1 cellular context compared by ENCODE assay signal in genomic region chr18:58928401-58928800, GRCh38.
TF ChIP-seq lines count a peak whose summit lies in the region.

No MANE protein-coding gene starts in this region.

TF ChIP-seq in WTC11, 78 proteins besides CTCF, POLR2A, EP300 and RAD21 (continued from another document):
- TF ChIP-seq, protein P1, sequence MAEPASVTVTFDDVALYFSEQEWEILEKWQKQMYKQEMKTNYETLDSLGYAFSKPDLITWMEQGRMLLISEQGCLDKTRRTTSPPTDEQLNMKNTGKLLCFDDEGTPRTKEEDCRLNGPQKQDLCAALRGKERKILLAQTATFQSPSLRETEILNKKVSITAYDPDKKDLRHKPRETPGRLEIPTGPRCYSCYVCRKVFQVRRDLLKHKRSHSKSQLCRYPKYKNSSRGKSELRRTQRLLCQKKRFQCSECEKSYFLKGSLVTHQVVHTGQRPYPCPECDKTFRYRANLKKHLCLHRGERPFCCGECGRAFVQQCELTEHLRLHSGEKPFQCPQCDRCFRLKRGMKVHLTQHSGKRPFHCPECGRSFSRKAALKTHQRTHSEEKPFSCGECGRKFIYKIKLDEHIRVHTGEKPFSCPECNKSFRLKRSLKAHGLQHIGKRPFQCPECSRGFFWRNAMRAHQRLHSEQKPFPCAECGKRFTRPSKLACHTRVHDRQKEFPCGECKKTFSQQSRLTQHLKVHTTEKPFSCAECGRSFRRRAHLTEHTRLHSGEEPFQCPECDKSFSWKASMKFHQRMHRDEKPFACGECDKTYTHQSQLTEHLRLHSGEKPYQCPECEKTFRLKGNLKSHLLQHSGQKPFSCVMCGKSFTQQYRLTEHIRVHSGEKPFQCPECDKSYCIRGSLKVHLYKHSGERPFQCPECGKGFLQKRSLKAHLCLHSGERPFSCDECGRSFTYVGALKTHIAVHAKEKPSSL (CRISPR knock-in tag; conservative IDR thresholded peaks at IDR 0.05) = no peak
- no peak for TF ChIP-seq ESRRA (CRISPR knock-in tag; IDR thresholded peaks at IDR 0.05; ENCODE audit: borderline replicate concordance)
- no peak for TF ChIP-seq NR2C2 (CRISPR knock-in tag; IDR thresholded peaks at IDR 0.05)
- TF ChIP-seq, protein P2, sequence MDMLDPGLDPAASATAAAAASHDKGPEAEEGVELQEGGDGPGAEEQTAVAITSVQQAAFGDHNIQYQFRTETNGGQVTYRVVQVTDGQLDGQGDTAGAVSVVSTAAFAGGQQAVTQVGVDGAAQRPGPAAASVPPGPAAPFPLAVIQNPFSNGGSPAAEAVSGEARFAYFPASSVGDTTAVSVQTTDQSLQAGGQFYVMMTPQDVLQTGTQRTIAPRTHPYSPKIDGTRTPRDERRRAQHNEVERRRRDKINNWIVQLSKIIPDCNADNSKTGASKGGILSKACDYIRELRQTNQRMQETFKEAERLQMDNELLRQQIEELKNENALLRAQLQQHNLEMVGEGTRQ (CRISPR knock-in tag; IDR thresholded peaks at IDR 0.05) = no peak
- no peak for TF ChIP-seq AR (CRISPR knock-in tag; IDR thresholded peaks at IDR 0.05)
- TF ChIP-seq, protein P3, sequence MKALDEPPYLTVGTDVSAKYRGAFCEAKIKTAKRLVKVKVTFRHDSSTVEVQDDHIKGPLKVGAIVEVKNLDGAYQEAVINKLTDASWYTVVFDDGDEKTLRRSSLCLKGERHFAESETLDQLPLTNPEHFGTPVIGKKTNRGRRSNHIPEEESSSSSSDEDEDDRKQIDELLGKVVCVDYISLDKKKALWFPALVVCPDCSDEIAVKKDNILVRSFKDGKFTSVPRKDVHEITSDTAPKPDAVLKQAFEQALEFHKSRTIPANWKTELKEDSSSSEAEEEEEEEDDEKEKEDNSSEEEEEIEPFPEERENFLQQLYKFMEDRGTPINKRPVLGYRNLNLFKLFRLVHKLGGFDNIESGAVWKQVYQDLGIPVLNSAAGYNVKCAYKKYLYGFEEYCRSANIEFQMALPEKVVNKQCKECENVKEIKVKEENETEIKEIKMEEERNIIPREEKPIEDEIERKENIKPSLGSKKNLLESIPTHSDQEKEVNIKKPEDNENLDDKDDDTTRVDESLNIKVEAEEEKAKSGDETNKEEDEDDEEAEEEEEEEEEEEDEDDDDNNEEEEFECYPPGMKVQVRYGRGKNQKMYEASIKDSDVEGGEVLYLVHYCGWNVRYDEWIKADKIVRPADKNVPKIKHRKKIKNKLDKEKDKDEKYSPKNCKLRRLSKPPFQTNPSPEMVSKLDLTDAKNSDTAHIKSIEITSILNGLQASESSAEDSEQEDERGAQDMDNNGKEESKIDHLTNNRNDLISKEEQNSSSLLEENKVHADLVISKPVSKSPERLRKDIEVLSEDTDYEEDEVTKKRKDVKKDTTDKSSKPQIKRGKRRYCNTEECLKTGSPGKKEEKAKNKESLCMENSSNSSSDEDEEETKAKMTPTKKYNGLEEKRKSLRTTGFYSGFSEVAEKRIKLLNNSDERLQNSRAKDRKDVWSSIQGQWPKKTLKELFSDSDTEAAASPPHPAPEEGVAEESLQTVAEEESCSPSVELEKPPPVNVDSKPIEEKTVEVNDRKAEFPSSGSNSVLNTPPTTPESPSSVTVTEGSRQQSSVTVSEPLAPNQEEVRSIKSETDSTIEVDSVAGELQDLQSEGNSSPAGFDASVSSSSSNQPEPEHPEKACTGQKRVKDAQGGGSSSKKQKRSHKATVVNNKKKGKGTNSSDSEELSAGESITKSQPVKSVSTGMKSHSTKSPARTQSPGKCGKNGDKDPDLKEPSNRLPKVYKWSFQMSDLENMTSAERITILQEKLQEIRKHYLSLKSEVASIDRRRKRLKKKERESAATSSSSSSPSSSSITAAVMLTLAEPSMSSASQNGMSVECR (CRISPR knock-in tag; IDR thresholded peaks at IDR 0.05; ENCODE audit: borderline replicate concordance) = no peak
- TF ChIP-seq ZNF121 (CRISPR knock-in tag; IDR thresholded peaks at IDR 0.05) = no peak
- TF ChIP-seq E2F5 (CRISPR knock-in tag; IDR thresholded peaks at IDR 0.05) = no peak
- TF ChIP-seq, protein P4, sequence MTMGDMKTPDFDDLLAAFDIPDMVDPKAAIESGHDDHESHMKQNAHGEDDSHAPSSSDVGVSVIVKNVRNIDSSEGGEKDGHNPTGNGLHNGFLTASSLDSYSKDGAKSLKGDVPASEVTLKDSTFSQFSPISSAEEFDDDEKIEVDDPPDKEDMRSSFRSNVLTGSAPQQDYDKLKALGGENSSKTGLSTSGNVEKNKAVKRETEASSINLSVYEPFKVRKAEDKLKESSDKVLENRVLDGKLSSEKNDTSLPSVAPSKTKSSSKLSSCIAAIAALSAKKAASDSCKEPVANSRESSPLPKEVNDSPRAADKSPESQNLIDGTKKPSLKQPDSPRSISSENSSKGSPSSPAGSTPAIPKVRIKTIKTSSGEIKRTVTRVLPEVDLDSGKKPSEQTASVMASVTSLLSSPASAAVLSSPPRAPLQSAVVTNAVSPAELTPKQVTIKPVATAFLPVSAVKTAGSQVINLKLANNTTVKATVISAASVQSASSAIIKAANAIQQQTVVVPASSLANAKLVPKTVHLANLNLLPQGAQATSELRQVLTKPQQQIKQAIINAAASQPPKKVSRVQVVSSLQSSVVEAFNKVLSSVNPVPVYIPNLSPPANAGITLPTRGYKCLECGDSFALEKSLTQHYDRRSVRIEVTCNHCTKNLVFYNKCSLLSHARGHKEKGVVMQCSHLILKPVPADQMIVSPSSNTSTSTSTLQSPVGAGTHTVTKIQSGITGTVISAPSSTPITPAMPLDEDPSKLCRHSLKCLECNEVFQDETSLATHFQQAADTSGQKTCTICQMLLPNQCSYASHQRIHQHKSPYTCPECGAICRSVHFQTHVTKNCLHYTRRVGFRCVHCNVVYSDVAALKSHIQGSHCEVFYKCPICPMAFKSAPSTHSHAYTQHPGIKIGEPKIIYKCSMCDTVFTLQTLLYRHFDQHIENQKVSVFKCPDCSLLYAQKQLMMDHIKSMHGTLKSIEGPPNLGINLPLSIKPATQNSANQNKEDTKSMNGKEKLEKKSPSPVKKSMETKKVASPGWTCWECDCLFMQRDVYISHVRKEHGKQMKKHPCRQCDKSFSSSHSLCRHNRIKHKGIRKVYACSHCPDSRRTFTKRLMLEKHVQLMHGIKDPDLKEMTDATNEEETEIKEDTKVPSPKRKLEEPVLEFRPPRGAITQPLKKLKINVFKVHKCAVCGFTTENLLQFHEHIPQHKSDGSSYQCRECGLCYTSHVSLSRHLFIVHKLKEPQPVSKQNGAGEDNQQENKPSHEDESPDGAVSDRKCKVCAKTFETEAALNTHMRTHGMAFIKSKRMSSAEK (CRISPR knock-in tag; IDR thresholded peaks at IDR 0.05; ENCODE audit: borderline replicate concordance) = no peak
- no peak for TF ChIP-seq GRHL2 (CRISPR knock-in tag; IDR thresholded peaks at IDR 0.05; ENCODE audit: insufficient replicate concordance, severe bottlenecking)
- TF ChIP-seq, protein P5, sequence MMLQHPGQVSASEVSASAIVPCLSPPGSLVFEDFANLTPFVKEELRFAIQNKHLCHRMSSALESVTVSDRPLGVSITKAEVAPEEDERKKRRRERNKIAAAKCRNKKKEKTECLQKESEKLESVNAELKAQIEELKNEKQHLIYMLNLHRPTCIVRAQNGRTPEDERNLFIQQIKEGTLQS (CRISPR knock-in tag; conservative IDR thresholded peaks at IDR 0.05) = no peak
- TF ChIP-seq, protein P6, sequence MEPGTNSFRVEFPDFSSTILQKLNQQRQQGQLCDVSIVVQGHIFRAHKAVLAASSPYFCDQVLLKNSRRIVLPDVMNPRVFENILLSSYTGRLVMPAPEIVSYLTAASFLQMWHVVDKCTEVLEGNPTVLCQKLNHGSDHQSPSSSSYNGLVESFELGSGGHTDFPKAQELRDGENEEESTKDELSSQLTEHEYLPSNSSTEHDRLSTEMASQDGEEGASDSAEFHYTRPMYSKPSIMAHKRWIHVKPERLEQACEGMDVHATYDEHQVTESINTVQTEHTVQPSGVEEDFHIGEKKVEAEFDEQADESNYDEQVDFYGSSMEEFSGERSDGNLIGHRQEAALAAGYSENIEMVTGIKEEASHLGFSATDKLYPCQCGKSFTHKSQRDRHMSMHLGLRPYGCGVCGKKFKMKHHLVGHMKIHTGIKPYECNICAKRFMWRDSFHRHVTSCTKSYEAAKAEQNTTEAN (CRISPR knock-in tag; IDR thresholded peaks at IDR 0.05) = no peak
